In the genomic region with DNA sequence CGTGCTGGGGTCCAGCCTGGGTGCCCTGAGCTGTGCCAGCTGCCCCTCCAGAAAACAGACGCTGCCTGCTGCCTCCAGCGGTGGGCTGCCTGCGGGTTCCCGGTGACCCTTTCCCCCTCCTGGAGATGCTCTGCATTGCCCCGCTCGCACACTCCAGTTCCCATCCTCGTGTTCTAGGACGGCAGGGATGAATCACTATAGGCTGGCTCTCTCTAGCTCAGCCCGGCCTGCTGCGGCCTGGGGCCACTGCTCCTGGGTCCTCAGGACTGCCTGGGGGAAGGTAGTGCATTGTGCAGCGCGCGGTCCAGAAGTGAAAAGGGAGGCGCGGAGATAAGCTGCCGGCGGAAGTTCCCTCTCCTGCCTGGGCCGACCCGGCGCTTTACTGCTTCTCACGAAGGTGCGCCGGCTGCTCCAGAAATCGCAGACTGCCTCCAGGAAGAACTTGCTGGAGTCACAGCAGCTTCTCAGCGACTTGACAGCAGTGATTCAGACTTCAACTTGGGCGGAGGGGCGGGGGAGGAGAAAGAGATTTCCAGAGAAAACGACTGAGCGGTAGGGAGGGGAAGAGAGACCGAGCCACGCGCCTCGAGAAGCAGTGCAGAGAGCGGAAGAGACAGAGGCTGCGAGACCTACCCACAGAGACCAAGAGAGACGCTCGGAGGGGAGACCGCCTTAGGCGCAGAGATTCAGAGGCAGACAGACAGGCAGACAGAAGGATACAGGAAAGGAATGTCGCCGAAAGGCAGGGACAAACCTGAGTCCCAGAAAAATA, we compare ENCODE assay signal across 8 cellular contexts. TPM values are rescaled to one million over a fixed set of nuclear protein-coding genes. Genes with fewer than 3 reads are reported as not detected.
DNase-seq lines count a peak whose midpoint lies in the region; ATAC-seq and TF ChIP-seq lines count a peak whose summit lies in the region.

No MANE protein-coding gene starts in this region.

- DNase-seq in Daoy (ENCODE audit: low read depth) (peak; percentile 66), fibroblast of peridontal ligament (ENCODE audit: extremely low read depth) (peak; percentile 63), non-pigmented ciliary epithelial cell (ENCODE audit: low read depth) (peak; percentile 20), HT-29 (ENCODE audit: low spot score) (no peak), T-helper 9 cell (no peak), NCI-H2029 treated with DMSO at 0.1 percent for 48 hours (lab: John Stamatoyannopoulos, UW) (no peak)

- TF ChIP-seq CTCF in VCaP (conservative IDR thresholded peaks at IDR 0.05) = peak; percentile 14; the same call in 1 of the 2 replicates

- ATAC-seq in GM21825 (IDR thresholded peaks at IDR 0.05; ENCODE audit: unreplicated experiment) = peak; percentile 49

- H3K27ac ChIP-seq in VCaP = peak overlapping the region; percentile 27; the same call in 1 of the 2 replicates

RNA-seq across cellular contexts. Expression of a gene that starts 6.7 kb away (rescaled TPM):
- 18.7 and 28.5 TPM in 2 replicates for total RNA-seq in Daoy (2014; rRNA removed; shearing (Covaris generic))
- 0.03 and 0.18 TPM in 2 replicates for total RNA-seq in HT-29 (2014; rRNA removed; shearing (Covaris generic))

Comparison
In these comparisons a context has a peak if more than half of its experiments do, and no peak if none do; other contexts are left out.
1. DNase-seq: peak in Daoy (single experiment), fibroblast of peridontal ligament (single experiment) and non-pigmented ciliary epithelial cell (single experiment); none in HT-29 (single experiment), T-helper 9 cell (single experiment) and NCI-H2029 treated with DMSO at 0.1 percent for 48 hours (single experiment).
2. RNA of a gene that starts 6.7 kb away (total RNA-seq): 18.7 to 28.5 TPM in Daoy; 0.03 to 0.18 TPM in HT-29; every median in the first group is over 10 times any median in the second.